ENCODE assay signal across 1 cellular context in the genomic region with DNA sequence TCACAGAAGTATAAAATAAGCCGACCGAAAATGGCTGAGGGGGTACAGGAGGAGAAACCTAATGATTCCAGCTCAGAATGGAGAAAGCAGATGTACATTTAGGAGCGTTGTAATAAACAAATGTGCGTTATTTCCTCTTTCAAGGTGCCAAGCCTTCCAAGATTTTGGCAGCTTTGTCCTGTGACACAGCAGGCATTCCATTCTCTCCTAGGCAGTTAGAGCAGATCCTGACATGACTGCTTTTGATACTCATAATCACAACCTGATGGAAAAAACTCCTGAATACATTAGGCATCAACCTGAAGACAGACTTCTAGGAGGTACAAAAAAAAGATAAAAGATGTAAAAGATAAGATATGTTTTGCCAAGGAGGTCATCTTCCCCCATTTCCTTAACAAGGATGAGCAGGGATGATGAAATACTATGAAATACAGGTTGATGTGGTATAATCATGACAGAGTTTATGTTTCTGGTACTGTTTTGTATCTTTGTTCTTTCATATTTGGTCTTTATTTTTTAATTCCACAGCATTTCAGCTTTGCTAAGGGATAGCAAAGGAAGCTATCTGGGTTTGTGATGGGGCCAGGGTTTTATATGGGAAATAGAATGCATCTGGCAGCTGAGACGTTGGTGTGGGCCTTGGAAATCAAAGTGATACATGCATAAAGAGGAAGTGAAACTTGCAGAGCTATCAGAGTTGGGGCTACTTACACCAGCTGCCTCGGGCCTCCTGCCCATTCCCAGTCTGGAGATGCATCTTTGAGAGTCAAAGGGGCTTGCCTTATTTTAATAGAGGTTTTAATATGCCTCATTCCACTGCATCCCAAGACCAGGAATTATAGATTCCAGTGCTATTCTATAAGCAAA.
TF ChIP-seq lines count a peak whose summit lies in the region.

No MANE protein-coding gene starts in this region.

TF ChIP-seq in GM23338, 12 proteins besides CTCF, POLR2A, EP300 and RAD21 (continued from another document):
- TF ChIP-seq, protein P1, sequence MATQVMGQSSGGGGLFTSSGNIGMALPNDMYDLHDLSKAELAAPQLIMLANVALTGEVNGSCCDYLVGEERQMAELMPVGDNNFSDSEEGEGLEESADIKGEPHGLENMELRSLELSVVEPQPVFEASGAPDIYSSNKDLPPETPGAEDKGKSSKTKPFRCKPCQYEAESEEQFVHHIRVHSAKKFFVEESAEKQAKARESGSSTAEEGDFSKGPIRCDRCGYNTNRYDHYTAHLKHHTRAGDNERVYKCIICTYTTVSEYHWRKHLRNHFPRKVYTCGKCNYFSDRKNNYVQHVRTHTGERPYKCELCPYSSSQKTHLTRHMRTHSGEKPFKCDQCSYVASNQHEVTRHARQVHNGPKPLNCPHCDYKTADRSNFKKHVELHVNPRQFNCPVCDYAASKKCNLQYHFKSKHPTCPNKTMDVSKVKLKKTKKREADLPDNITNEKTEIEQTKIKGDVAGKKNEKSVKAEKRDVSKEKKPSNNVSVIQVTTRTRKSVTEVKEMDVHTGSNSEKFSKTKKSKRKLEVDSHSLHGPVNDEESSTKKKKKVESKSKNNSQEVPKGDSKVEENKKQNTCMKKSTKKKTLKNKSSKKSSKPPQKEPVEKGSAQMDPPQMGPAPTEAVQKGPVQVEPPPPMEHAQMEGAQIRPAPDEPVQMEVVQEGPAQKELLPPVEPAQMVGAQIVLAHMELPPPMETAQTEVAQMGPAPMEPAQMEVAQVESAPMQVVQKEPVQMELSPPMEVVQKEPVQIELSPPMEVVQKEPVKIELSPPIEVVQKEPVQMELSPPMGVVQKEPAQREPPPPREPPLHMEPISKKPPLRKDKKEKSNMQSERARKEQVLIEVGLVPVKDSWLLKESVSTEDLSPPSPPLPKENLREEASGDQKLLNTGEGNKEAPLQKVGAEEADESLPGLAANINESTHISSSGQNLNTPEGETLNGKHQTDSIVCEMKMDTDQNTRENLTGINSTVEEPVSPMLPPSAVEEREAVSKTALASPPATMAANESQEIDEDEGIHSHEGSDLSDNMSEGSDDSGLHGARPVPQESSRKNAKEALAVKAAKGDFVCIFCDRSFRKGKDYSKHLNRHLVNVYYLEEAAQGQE (IDR thresholded peaks at IDR 0.05; ENCODE audit: unreplicated experiment) = no peak
- TF ChIP-seq, protein P2, sequence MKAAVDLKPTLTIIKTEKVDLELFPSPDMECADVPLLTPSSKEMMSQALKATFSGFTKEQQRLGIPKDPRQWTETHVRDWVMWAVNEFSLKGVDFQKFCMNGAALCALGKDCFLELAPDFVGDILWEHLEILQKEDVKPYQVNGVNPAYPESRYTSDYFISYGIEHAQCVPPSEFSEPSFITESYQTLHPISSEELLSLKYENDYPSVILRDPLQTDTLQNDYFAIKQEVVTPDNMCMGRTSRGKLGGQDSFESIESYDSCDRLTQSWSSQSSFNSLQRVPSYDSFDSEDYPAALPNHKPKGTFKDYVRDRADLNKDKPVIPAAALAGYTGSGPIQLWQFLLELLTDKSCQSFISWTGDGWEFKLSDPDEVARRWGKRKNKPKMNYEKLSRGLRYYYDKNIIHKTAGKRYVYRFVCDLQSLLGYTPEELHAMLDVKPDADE (IDR thresholded peaks at IDR 0.05) = no peak
- TF ChIP-seq ZNF114 (CRISPR knock-in tag; IDR thresholded peaks at IDR 0.05) (no peak), POLR2AphosphoS5 (IDR thresholded peaks at IDR 0.05; ENCODE audit: low read depth) (no peak), NANOG (IDR thresholded peaks at IDR 0.05; ENCODE audit: borderline replicate concordance) (no peak), STAT1 (IDR thresholded peaks at IDR 0.05; ENCODE audit: unreplicated experiment) (no peak), EZH2phosphoT487 (IDR thresholded peaks at IDR 0.05; ENCODE audit: unreplicated experiment) (no peak), EZH2 (IDR thresholded peaks at IDR 0.05; ENCODE audit: low read depth, unreplicated experiment) (no peak), JUNB (IDR thresholded peaks at IDR 0.05; ENCODE audit: unreplicated experiment) (no peak)
